Comparison of ENCODE assay signal across 20 cellular contexts in the genomic region with DNA sequence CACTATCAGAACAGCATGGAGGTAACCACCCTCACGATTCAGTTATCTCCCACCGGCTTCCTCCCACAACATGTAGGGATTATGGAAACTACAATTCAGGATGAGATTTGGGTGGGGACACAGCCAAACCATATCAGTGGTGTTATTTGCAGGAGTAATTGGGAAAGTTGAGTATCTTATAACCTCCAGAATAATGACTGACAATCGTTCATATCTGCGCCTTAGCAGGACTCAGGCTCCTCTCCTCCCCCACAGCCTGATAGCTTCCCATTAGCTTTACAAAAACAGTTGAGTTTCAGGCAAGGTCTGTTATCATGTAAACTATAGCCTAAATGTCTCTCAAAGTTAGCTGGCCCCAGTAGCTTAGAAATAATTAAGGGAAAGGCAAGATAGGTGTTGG.
"Had no signal": no experiment of that assay in that cellular context is flagged by ENCODE, and none has a peak within 500 bp of the region (broad histone marks: within the 10 kb centered on the region; RNA-seq: fewer than 3 reads in every experiment).

No MANE protein-coding gene starts in this region.

- H3K4me2 ChIP-seq: SK-N-SH had no signal

- H3K4me3 ChIP-seq: MG63 had no signal

- H3K9me2 ChIP-seq: SK-N-SH had no signal

- H3K36me3 Mint-ChIP-seq: T-cell had no signal

- DNase-seq: Karpas-422, KG1, MG63, NCI-H1092 treated with DMSO at 0.1 percent for 48 hours, NCI-H1436, NCI-H187, NCI-H2029, NCI-H2171 treated with DMSO at 0.1 percent for 48 hours, NCI-H2227 treated with DMSO at 0.1 percent for 48 hours, NCI-H524, NCI-H526 treated with DMSO at 0.1 percent for 48 hours, NCI-H748 treated with DMSO at 0.1 percent for 48 hours, PC-3, SHP77, SK-N-SH, SW 1271, T-cell had no signal

- H3K4me3 Mint-ChIP-seq: T-cell had no signal

- H3K27me3 ChIP-seq: MG63 had no signal

- ATAC-seq: Panc1, PC-3, T-cell had no signal

- H3K27ac ChIP-seq: HL-60, RWPE1 had no signal

- H3K36me3 ChIP-seq: MG63 had no signal

- H3K9me3 ChIP-seq: SK-N-SH had no signal

- H3K27ac Mint-ChIP-seq: T-cell had no signal
